21 cellular contexts compared by ENCODE assay signal in the genomic region with DNA sequence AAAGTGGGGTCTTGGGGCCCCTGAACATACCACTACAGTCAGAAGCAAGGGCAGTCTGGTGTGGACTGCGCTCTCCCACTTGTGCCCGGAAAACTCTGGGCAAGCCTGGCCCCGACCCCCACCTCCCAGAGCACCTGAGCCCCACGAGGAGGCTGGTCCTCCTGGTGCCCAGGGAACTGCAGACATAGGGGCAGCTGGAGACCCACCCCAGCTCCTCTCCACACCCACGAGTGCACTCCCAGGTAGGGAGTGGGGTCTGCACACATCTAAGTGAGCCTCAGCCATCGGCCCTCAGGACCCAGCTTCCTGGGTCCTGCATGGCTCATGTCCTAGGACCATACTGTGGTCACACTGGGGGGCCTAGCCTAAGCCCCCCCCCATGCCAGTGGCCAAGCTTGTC. TPM values are rescaled to one million over a fixed set of nuclear protein-coding genes. Genes with fewer than 3 reads are reported as not detected.
"Had no signal": no experiment of that assay in that cellular context is flagged by ENCODE, and none has a peak within 500 bp of the region (broad histone marks: within the 10 kb centered on the region; RNA-seq: fewer than 3 reads in every experiment).

No MANE protein-coding gene starts in this region.

- H3K4me1 Mint-ChIP-seq: activated CD8-positive, alpha-beta memory T cell treated with anti-CD3 and anti-CD28 coated beads, Interleukin-2, amount 10 ng/mL, durations not matched to agents 7 days and 5 days; immature natural killer cell; stimulated activated memory B cell treated with anti-CD40 and anti-IgM and Interleukin-4, amounts not matched to agents 10 μg/mL and 1 μg/mL and 100 μg/mL, for 72 hours had no signal

- H3K4me3 ChIP-seq: esophagus muscularis mucosa, gastroesophageal sphincter, heart right ventricle had no signal

- H3K27ac ChIP-seq: esophagus muscularis mucosa, gastroesophageal sphincter, heart right ventricle had no signal

- FAIRE-seq: bronchial epithelial cell, endothelial cell of umbilical vein, urothelium cell line had no signal

- H3K36me3 Mint-ChIP-seq: activated CD8-positive, alpha-beta memory T cell treated with anti-CD3 and anti-CD28 coated beads, Interleukin-2, amount 10 ng/mL, durations not matched to agents 7 days and 5 days; activated naive CD8-positive, alpha-beta T cell had no signal

- H3K4me1 ChIP-seq: esophagus muscularis mucosa, gastroesophageal sphincter, heart right ventricle had no signal

- H3K27ac Mint-ChIP-seq: activated CD8-positive, alpha-beta memory T cell treated with anti-CD3 and anti-CD28 coated beads, Interleukin-2, amount 10 ng/mL, durations not matched to agents 7 days and 5 days; activated naive CD8-positive, alpha-beta T cell; dendritic cell treated with granulocyte-macrophage colony-stimulating factor and Interleukin-4, amounts not matched to agents 40 ng/mL and 50 ng/mL, for 4 days; immature natural killer cell; stimulated activated memory B cell treated with anti-CD40 and anti-IgM and Interleukin-4, amounts not matched to agents 10 μg/mL and 1 μg/mL and 100 μg/mL, for 72 hours had no signal

- H3K36me3 ChIP-seq: esophagus muscularis mucosa, gastroesophageal sphincter, heart right ventricle had no signal

- DNase-seq: activated CD4-positive, alpha-beta T cell treated with anti-CD3 and anti-CD28 coated beads, Interleukin-2, amount 50 U/mL, for 4 hours; activated CD8-positive, alpha-beta memory T cell treated with anti-CD3 and anti-CD28 coated beads, Interleukin-2, amount 10 ng/mL, durations not matched to agents 7 days and 5 days; activated effector memory CD4-positive, alpha-beta T cell treated with anti-CD3 and anti-CD28 coated beads, Interleukin-2, amount 50 U/mL, for 16 hours; cerebellar nuclear complex; effector CD8-positive, alpha-beta T cell; heart right ventricle; immature natural killer cell; midbrain; stimulated activated CD4-positive, alpha-beta T cell treated with anti-CD3 and anti-CD28 coated beads, Interleukin-4, amount 100 ng/mL, for 4 hours; SW 1271 had no signal

- H3K27me3 ChIP-seq: esophagus muscularis mucosa, heart right ventricle had no signal

- H3K4me3 Mint-ChIP-seq: activated CD8-positive, alpha-beta memory T cell treated with anti-CD3 and anti-CD28 coated beads, Interleukin-2, amount 10 ng/mL, durations not matched to agents 7 days and 5 days; activated naive CD8-positive, alpha-beta T cell; activated T-cell treated with anti-CD3 and anti-CD28 coated beads, Interleukin-2, amount 50 U/mL, for 4 hours; dendritic cell treated with granulocyte-macrophage colony-stimulating factor and Interleukin-4, amounts not matched to agents 40 ng/mL and 50 ng/mL, for 4 days; immature natural killer cell; neural crest cell; stimulated activated memory B cell treated with anti-CD40 and anti-IgM and Interleukin-4, amounts not matched to agents 10 μg/mL and 1 μg/mL and 100 μg/mL, for 72 hours had no signal

- ATAC-seq: activated CD8-positive, alpha-beta memory T cell treated with anti-CD3 and anti-CD28 coated beads, Interleukin-2, amount 10 ng/mL, durations not matched to agents 7 days and 5 days; activated T-cell treated with anti-CD3 and anti-CD28 coated beads, Interleukin-2, amount 50 U/mL, for 4 hours; gastroesophageal sphincter; heart right ventricle; sciatic nerve; stimulated activated memory B cell treated with anti-CD40 and anti-IgM and Interleukin-4, amounts not matched to agents 10 μg/mL and 1 μg/mL and 100 μg/mL, for 72 hours had no signal

RNA-seq across cellular contexts. Expression of a gene that starts 16.1 kb away (rescaled TPM):
- polyA plus RNA-seq: immature natural killer cell had no signal
